15 cellular contexts compared by ENCODE assay signal in the genomic region with DNA sequence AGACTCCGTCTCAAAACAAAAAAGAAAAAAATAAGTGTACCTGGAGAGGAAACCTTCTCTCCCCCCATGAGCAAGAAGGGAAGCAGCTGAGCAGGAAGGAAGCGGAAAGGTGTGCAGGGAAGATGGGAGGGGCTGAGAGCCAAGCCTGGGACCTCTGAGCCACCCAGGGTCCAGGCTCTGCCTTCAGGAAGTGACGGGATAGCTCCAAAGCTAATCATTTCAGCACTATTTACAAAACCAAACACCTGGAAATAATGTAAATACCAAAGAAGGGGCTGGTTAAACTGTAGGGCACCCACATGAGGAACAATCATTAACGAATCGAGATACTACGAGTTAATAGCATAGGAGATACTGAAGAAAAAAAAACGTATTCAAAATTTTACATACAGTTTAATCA. TPM values are rescaled to one million over a fixed set of nuclear protein-coding genes. Genes with fewer than 3 reads are reported as not detected.
DNase-seq lines count a peak whose midpoint lies in the region; ATAC-seq and TF ChIP-seq lines count a peak whose summit lies in the region.
"Had no signal": no experiment of that assay in that cellular context is flagged by ENCODE, and none has a peak within 500 bp of the region (broad histone marks: within the 10 kb centered on the region; RNA-seq: fewer than 3 reads in every experiment).

No MANE protein-coding gene starts in this region.

- H3K27ac ChIP-seq in body of pancreas (peak overlapping the region; percentile 35 to 75 (median 54)), muscle layer of duodenum (ENCODE audit: low read length) (peak overlapping the region; percentile 78)
- H3K27ac ChIP-seq: adrenal gland, coronary artery, skin epidermis had no signal

- peak; percentile 67 for ATAC-seq in body of pancreas
- no peak for ATAC-seq in HG03108 (IDR thresholded peaks at IDR 0.05; ENCODE audit: unreplicated experiment)
- no peak for ATAC-seq in HG03439 (IDR thresholded peaks at IDR 0.05; ENCODE audit: unreplicated experiment)
- ATAC-seq: left lung had no signal

- no peak for TF ChIP-seq CTCF in body of pancreas (IDR thresholded peaks at IDR 0.05)

- TF ChIP-seq POLR2A in body of pancreas (IDR thresholded peaks at IDR 0.05): peak in 1 of 3 donors; percentile 29

- 11 to 17% methylated on average over 7 of the region's 7 CpGs for WGBS in body of pancreas, 2 donors

- H3K36me3 ChIP-seq in body of pancreas (replicated peaks in 1 of 2; ENCODE audit: insufficient read depth in 1 of 2, low read depth in 2 of 2) (no peaks in the 10 kb centered on the region), muscle layer of duodenum (ENCODE audit: control insufficient read depth in 1 of 2, insufficient read depth in 2 of 2, low read length in 2 of 2) (peaks cover 6 to 7% of the 10 kb centered on the region in 2 donors)
- H3K36me3 ChIP-seq: adrenal gland had no signal

- H3K27me3 ChIP-seq in body of pancreas: no peaks in the 10 kb centered on the region
- no peaks in the 10 kb centered on the region for H3K27me3 ChIP-seq in muscle layer of duodenum (ENCODE audit: low read depth, low read length)
- H3K27me3 ChIP-seq: adrenal gland, left lung had no signal

- intact Hi-C loops in body of pancreas (cut with DNase I): no loop called here

- DNase-seq in NCI-H1417 (lab: John Stamatoyannopoulos, UW): peak in 2 of 3 experiments; percentile 41 to 57
- DNase-seq in NCI-H1417 treated with DMSO at 0.1 percent for 48 hours (lab: John Stamatoyannopoulos, UW): no peak
- peak; percentile 64 for DNase-seq in HuH-7 (ENCODE audit: low spot score)
- peak; percentile 50 to 82 (median 77) for DNase-seq in body of pancreas
- no peak for DNase-seq in NCI-H446 treated with DMSO at 0.1 percent for 48 hours (lab: John Stamatoyannopoulos, UW)
- DNase-seq: 8988T; activated CD8-positive, alpha-beta memory T cell treated with anti-CD3 and anti-CD28 coated beads, Interleukin-2, amount 50 U/mL, for 4 hours; adrenal gland; NCI-H1930 had no signal

- no peaks in the 10 kb centered on the region for H3K9me3 ChIP-seq in body of pancreas
- H3K9me3 ChIP-seq in muscle layer of duodenum (ENCODE audit: control insufficient read depth in 1 of 2, low read length in 2 of 2): no peaks in the 10 kb centered on the region
- H3K9me3 ChIP-seq: adrenal gland, left lung had no signal

- H3K4me1 ChIP-seq in body of pancreas (peaks cover 82% of the 10 kb centered on the region), muscle layer of duodenum (ENCODE audit: control insufficient read depth in 1 of 2, insufficient read depth in 2 of 2, low read length in 2 of 2) (peaks cover 28 to 43% of the 10 kb centered on the region in 2 donors)

- H3K4me3 ChIP-seq in body of pancreas: no peak overlapping the region
- no peak overlapping the region for H3K4me3 ChIP-seq in muscle layer of duodenum (ENCODE audit: low read depth in 1 of 2, low read length in 2 of 2)
- H3K4me3 ChIP-seq: adrenal gland, coronary artery, left lung, skin epidermis had no signal

RNA-seq across cellular contexts. Expression of a gene that starts 27.9 kb away (rescaled TPM):
- total RNA-seq in body of pancreas: 10 to 100 TPM; 41.0 to 54.1 TPM

Comparison
In these comparisons a context has a peak if more than half of its experiments do, and no peak if none do; other contexts are left out.
1. DNase-seq: peak in NCI-H1417 (2 of 3), HuH-7 (single experiment) and body of pancreas (4 of 4); none in NCI-H1417 treated with DMSO at 0.1 percent for 48 hours (single experiment) and NCI-H446 treated with DMSO at 0.1 percent for 48 hours (single experiment).